In the genomic region with DNA sequence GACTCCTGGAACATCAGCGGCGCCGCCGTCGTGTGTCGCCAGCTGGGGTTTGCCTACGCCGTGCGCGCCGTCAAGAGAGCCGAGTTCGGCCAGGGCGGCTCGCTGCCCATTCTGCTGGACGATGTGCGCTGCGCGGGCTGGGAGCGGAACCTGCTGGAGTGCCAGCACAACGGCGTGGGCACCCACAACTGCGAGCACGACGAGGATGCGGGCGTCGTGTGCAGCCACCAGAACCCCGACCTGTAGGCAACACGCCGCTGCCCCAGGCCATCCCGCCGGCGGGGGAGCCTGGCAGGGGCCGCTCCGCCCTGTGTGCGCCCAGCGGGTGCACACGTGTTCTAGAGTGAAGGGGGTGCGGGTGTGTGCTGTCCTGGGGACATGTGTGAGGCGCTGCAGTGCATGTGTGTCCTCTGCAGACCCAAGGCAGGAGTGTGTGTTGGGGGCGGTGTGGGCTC, we compare ENCODE assay signal across 1 cellular context.
TF ChIP-seq lines count a peak whose summit lies in the region.

No MANE protein-coding gene starts in this region.

TF ChIP-seq in H1, 55 proteins besides CTCF, POLR2A, EP300 and RAD21:
- TF ChIP-seq, protein P1, sequence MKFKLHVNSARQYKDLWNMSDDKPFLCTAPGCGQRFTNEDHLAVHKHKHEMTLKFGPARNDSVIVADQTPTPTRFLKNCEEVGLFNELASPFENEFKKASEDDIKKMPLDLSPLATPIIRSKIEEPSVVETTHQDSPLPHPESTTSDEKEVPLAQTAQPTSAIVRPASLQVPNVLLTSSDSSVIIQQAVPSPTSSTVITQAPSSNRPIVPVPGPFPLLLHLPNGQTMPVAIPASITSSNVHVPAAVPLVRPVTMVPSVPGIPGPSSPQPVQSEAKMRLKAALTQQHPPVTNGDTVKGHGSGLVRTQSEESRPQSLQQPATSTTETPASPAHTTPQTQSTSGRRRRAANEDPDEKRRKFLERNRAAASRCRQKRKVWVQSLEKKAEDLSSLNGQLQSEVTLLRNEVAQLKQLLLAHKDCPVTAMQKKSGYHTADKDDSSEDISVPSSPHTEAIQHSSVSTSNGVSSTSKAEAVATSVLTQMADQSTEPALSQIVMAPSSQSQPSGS (IDR thresholded peaks at IDR 0.05; ENCODE audit: low read length) = no peak
- no peak for TF ChIP-seq SUZ12 (IDR thresholded peaks at IDR 0.05; ENCODE audit: low read length)
- no peak for TF ChIP-seq POU5F1 (IDR thresholded peaks at IDR 0.05; ENCODE audit: low read depth, low read length)
- TF ChIP-seq CHD2 (IDR thresholded peaks at IDR 0.05; ENCODE audit: low read length) = no peak
- TF ChIP-seq ZNF274 (IDR thresholded peaks at IDR 0.05; ENCODE audit: borderline replicate concordance, extremely low read depth, low read length) = no peak
- no peak for TF ChIP-seq HDAC2 (IDR thresholded peaks at IDR 0.05; ENCODE audit: borderline replicate concordance in 1 of 2, low read depth in 2 of 2, low read length in 2 of 2)
- no peak for TF ChIP-seq GTF2F1 (IDR thresholded peaks at IDR 0.05; ENCODE audit: borderline replicate concordance, low read depth, low read length)
- TF ChIP-seq SP4 (IDR thresholded peaks at IDR 0.05; ENCODE audit: low read length) = no peak
- TF ChIP-seq KDM5A (IDR thresholded peaks at IDR 0.05; ENCODE audit: low read length) = no peak
- no peak for TF ChIP-seq RFX5 (IDR thresholded peaks at IDR 0.05; ENCODE audit: borderline replicate concordance, low read depth, low read length)
- no peak for TF ChIP-seq ASH2L (IDR thresholded peaks at IDR 0.05; ENCODE audit: low read length)
- TF ChIP-seq TCF12 (IDR thresholded peaks at IDR 0.05; ENCODE audit: low read depth, low read length) = no peak
- TF ChIP-seq SP2 (IDR thresholded peaks at IDR 0.05; ENCODE audit: low read length) = no peak
- no peak for TF ChIP-seq TBP (IDR thresholded peaks at IDR 0.05; ENCODE audit: low read depth, low read length)
- no peak for TF ChIP-seq YY1 (IDR thresholded peaks at IDR 0.05; ENCODE audit: low read depth, low read length)
- TF ChIP-seq CREB1 (IDR thresholded peaks at IDR 0.05) = no peak
- TF ChIP-seq TAF1 (IDR thresholded peaks at IDR 0.05; ENCODE audit: low read depth, low read length) = no peak
